In the genomic region with DNA sequence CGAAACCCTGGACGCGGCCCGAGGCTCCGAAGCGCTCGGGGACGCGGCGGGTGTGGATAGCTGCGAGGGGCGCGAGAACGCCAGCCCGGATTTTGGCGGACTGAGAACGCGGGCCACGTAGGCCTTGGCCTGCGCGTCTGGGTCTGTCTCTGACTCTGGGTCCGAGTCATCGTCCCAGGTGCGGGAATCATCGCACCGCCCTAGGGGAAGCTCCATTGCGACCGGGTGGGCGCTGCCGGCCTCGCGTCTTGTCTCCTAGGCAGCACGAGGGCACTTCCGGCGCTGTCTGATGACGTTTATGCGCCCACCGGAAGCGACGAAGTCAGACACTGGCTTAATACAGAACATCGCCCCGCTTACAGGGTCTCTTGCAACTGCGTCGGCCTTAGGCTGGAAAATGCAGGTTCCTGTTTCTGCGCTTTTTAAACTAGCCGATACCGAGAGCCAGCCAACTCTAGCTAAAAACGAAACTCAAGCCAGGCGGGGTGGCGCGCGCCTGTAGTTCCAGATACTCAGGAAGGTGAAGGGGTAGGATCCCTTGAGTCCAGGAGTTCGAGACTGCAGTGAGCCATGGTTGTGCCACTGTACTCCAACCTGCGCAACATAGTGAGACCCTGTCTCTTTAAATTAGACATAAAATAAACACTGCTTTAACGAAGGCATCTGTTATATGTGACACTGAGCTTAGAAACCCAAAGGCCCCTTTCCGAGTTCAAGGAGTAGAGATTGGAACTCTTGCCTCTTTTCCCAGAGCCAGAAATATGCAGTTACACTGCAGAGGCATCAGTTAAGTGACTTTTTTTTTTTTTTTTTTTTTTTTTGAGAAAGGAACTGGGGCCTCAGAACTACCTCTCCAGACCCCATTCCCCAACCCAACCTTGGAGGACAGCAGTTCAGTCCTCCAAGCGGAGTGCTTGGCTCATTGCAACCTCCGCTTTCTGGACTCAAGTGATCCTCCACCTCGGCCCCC, we compare ENCODE assay signal across 1 cellular context.
TF ChIP-seq lines count a peak whose summit lies in the region.

A gene (minus strand): TSS at position 266 of the 970 bp plus-strand sequence. CDS start 50 bp downstream, at position 216.

TF ChIP-seq in WTC11, 78 proteins besides CTCF, POLR2A, EP300 and RAD21 (continued from another document):
- TF ChIP-seq ATF1 (CRISPR knock-in tag; IDR thresholded peaks at IDR 0.05) (no peak), CREB1 (CRISPR knock-in tag; IDR thresholded peaks at IDR 0.05) (peak; percentile 93), NFATC4 (CRISPR knock-in tag; IDR thresholded peaks at IDR 0.05) (peak; percentile 77; the same call in 1 of the 2 replicates), ZNF416 (CRISPR knock-in tag; IDR thresholded peaks at IDR 0.05) (peak; percentile 82), FOXK1 (CRISPR knock-in tag; IDR thresholded peaks at IDR 0.05) (peak; percentile 91), TP53 (CRISPR knock-in tag; IDR thresholded peaks at IDR 0.05) (peak; percentile 50; the same call in 1 of the 2 replicates), HMGA2 (CRISPR knock-in tag; IDR thresholded peaks at IDR 0.05) (0 out of 2 replicates have a peak, but pooled peaks have one; percentile 6), SP1 (CRISPR knock-in tag; conservative IDR thresholded peaks at IDR 0.05) (peak; percentile 63; the same call in 1 of the 2 replicates), ZNF396 (CRISPR knock-in tag; IDR thresholded peaks at IDR 0.05; ENCODE audit: borderline replicate concordance) (no peak), GABPB1 (CRISPR knock-in tag; IDR thresholded peaks at IDR 0.05) (peak; percentile 84), FOXJ3 (CRISPR knock-in tag; IDR thresholded peaks at IDR 0.05; ENCODE audit: borderline replicate concordance) (no peak), EMX1 (CRISPR knock-in tag; IDR thresholded peaks at IDR 0.05) (peak; percentile 82; the same call in 1 of the 2 replicates), IRF2 (CRISPR knock-in tag; IDR thresholded peaks at IDR 0.05; ENCODE audit: borderline replicate concordance, low read depth) (no peak), ZNF671 (CRISPR knock-in tag; IDR thresholded peaks at IDR 0.05) (peak; percentile 60; the same call in 1 of the 2 replicates), KAT7 (CRISPR knock-in tag; IDR thresholded peaks at IDR 0.05; ENCODE audit: borderline replicate concordance) (0 out of 2 replicates have a peak, but pooled peaks have one; percentile 52), CBFB (CRISPR knock-in tag; IDR thresholded peaks at IDR 0.05; ENCODE audit: low read depth) (peak; percentile 77; the same call in 1 of the 2 replicates), JAZF1 (CRISPR knock-in tag; IDR thresholded peaks at IDR 0.05) (0 out of 2 replicates have a peak, but pooled peaks have one; percentile 5), TEAD1 (CRISPR knock-in tag; IDR thresholded peaks at IDR 0.05) (peak; percentile 36; the same call in 1 of the 2 replicates)
- TF ChIP-seq, protein P1, sequence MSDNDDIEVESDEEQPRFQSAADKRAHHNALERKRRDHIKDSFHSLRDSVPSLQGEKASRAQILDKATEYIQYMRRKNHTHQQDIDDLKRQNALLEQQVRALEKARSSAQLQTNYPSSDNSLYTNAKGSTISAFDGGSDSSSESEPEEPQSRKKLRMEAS (CRISPR knock-in tag; IDR thresholded peaks at IDR 0.05): peak; percentile 75; the same call in 1 of the 2 replicates
- TF ChIP-seq, protein P2, sequence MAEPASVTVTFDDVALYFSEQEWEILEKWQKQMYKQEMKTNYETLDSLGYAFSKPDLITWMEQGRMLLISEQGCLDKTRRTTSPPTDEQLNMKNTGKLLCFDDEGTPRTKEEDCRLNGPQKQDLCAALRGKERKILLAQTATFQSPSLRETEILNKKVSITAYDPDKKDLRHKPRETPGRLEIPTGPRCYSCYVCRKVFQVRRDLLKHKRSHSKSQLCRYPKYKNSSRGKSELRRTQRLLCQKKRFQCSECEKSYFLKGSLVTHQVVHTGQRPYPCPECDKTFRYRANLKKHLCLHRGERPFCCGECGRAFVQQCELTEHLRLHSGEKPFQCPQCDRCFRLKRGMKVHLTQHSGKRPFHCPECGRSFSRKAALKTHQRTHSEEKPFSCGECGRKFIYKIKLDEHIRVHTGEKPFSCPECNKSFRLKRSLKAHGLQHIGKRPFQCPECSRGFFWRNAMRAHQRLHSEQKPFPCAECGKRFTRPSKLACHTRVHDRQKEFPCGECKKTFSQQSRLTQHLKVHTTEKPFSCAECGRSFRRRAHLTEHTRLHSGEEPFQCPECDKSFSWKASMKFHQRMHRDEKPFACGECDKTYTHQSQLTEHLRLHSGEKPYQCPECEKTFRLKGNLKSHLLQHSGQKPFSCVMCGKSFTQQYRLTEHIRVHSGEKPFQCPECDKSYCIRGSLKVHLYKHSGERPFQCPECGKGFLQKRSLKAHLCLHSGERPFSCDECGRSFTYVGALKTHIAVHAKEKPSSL (CRISPR knock-in tag; conservative IDR thresholded peaks at IDR 0.05): 0 out of 2 replicates have a peak, but pooled peaks have one; percentile 60
- TF ChIP-seq, protein P3, sequence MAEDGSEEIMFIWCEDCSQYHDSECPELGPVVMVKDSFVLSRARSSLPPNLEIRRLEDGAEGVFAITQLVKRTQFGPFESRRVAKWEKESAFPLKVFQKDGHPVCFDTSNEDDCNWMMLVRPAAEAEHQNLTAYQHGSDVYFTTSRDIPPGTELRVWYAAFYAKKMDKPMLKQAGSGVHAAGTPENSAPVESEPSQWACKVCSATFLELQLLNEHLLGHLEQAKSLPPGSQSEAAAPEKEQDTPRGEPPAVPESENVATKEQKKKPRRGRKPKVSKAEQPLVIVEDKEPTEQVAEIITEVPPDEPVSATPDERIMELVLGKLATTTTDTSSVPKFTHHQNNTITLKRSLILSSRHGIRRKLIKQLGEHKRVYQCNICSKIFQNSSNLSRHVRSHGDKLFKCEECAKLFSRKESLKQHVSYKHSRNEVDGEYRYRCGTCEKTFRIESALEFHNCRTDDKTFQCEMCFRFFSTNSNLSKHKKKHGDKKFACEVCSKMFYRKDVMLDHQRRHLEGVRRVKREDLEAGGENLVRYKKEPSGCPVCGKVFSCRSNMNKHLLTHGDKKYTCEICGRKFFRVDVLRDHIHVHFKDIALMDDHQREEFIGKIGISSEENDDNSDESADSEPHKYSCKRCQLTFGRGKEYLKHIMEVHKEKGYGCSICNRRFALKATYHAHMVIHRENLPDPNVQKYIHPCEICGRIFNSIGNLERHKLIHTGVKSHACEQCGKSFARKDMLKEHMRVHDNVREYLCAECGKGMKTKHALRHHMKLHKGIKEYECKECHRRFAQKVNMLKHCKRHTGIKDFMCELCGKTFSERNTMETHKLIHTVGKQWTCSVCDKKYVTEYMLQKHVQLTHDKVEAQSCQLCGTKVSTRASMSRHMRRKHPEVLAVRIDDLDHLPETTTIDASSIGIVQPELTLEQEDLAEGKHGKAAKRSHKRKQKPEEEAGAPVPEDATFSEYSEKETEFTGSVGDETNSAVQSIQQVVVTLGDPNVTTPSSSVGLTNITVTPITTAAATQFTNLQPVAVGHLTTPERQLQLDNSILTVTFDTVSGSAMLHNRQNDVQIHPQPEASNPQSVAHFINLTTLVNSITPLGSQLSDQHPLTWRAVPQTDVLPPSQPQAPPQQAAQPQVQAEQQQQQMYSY (CRISPR knock-in tag; IDR thresholded peaks at IDR 0.05): no peak
- TF ChIP-seq, protein P4, sequence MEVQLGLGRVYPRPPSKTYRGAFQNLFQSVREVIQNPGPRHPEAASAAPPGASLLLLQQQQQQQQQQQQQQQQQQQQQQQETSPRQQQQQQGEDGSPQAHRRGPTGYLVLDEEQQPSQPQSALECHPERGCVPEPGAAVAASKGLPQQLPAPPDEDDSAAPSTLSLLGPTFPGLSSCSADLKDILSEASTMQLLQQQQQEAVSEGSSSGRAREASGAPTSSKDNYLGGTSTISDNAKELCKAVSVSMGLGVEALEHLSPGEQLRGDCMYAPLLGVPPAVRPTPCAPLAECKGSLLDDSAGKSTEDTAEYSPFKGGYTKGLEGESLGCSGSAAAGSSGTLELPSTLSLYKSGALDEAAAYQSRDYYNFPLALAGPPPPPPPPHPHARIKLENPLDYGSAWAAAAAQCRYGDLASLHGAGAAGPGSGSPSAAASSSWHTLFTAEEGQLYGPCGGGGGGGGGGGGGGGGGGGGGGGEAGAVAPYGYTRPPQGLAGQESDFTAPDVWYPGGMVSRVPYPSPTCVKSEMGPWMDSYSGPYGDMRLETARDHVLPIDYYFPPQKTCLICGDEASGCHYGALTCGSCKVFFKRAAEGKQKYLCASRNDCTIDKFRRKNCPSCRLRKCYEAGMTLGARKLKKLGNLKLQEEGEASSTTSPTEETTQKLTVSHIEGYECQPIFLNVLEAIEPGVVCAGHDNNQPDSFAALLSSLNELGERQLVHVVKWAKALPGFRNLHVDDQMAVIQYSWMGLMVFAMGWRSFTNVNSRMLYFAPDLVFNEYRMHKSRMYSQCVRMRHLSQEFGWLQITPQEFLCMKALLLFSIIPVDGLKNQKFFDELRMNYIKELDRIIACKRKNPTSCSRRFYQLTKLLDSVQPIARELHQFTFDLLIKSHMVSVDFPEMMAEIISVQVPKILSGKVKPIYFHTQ (CRISPR knock-in tag; IDR thresholded peaks at IDR 0.05): 0 out of 2 replicates have a peak, but pooled peaks have one; percentile 36
- TF ChIP-seq, protein P5, sequence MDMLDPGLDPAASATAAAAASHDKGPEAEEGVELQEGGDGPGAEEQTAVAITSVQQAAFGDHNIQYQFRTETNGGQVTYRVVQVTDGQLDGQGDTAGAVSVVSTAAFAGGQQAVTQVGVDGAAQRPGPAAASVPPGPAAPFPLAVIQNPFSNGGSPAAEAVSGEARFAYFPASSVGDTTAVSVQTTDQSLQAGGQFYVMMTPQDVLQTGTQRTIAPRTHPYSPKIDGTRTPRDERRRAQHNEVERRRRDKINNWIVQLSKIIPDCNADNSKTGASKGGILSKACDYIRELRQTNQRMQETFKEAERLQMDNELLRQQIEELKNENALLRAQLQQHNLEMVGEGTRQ (CRISPR knock-in tag; IDR thresholded peaks at IDR 0.05): no peak; the same call in 1 of the 2 replicates
- TF ChIP-seq, protein P6, sequence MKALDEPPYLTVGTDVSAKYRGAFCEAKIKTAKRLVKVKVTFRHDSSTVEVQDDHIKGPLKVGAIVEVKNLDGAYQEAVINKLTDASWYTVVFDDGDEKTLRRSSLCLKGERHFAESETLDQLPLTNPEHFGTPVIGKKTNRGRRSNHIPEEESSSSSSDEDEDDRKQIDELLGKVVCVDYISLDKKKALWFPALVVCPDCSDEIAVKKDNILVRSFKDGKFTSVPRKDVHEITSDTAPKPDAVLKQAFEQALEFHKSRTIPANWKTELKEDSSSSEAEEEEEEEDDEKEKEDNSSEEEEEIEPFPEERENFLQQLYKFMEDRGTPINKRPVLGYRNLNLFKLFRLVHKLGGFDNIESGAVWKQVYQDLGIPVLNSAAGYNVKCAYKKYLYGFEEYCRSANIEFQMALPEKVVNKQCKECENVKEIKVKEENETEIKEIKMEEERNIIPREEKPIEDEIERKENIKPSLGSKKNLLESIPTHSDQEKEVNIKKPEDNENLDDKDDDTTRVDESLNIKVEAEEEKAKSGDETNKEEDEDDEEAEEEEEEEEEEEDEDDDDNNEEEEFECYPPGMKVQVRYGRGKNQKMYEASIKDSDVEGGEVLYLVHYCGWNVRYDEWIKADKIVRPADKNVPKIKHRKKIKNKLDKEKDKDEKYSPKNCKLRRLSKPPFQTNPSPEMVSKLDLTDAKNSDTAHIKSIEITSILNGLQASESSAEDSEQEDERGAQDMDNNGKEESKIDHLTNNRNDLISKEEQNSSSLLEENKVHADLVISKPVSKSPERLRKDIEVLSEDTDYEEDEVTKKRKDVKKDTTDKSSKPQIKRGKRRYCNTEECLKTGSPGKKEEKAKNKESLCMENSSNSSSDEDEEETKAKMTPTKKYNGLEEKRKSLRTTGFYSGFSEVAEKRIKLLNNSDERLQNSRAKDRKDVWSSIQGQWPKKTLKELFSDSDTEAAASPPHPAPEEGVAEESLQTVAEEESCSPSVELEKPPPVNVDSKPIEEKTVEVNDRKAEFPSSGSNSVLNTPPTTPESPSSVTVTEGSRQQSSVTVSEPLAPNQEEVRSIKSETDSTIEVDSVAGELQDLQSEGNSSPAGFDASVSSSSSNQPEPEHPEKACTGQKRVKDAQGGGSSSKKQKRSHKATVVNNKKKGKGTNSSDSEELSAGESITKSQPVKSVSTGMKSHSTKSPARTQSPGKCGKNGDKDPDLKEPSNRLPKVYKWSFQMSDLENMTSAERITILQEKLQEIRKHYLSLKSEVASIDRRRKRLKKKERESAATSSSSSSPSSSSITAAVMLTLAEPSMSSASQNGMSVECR (CRISPR knock-in tag; IDR thresholded peaks at IDR 0.05; ENCODE audit: borderline replicate concordance): peak; percentile 92
- TF ChIP-seq, protein P7, sequence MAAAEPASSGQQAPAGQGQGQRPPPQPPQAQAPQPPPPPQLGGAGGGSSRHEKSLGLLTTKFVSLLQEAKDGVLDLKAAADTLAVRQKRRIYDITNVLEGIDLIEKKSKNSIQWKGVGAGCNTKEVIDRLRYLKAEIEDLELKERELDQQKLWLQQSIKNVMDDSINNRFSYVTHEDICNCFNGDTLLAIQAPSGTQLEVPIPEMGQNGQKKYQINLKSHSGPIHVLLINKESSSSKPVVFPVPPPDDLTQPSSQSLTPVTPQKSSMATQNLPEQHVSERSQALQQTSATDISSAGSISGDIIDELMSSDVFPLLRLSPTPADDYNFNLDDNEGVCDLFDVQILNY (CRISPR knock-in tag; IDR thresholded peaks at IDR 0.05): no peak; the same call in 1 of the 2 replicates
